20 cellular contexts compared by ENCODE assay signal in genomic region chr15:75966073-75966472, GRCh38. TPM values are rescaled to one million over a fixed set of nuclear protein-coding genes. Genes with fewer than 3 reads are reported as not detected.
DNase-seq lines count a peak whose midpoint lies in the region; ATAC-seq and TF ChIP-seq lines count a peak whose summit lies in the region.
"Had no signal": no experiment of that assay in that cellular context is flagged by ENCODE, and none has a peak within 500 bp of the region (broad histone marks: within the 10 kb centered on the region; RNA-seq: fewer than 3 reads in every experiment).

No MANE protein-coding gene starts in this region.

- POLR2A ChIA-PET in RWPE1 (lab: Yijun Ruan, JAX; ENCODE audit: low non-redundant PET): no interaction called here

- intact Hi-C loops in sciatic nerve (cut with DNase I): no loop called here

- H3K4me3 ChIP-seq in fibroblast of mammary gland (ENCODE audit: control insufficient read depth, low read depth, low read length): no peak overlapping the region
- H3K4me3 ChIP-seq: colonic mucosa, left lung, SJSA1, skin epidermis, testis had no signal

- ATAC-seq in sciatic nerve (no peak), HG03342 (IDR thresholded peaks at IDR 0.05; ENCODE audit: unreplicated experiment) (no peak)
- ATAC-seq: left lung had no signal

- DNase-seq in GM04503 (ENCODE audit: low read depth) (peak; percentile 16), RWPE1 (ENCODE audit: low spot score) (peak; percentile 11), fibroblast of mammary gland (ENCODE audit: low read depth) (peak; percentile 72), renal cortical epithelial cell (ENCODE audit: low read depth) (peak; percentile 64), sciatic nerve (ENCODE audit: low spot score) (no peak), NCI-H1105 (lab: John Stamatoyannopoulos, UW) (no peak)
- DNase-seq: activated effector memory CD4-positive, alpha-beta T cell treated with anti-CD3 and anti-CD28 coated beads, Interleukin-2, amount 50 U/mL, for 16 hours; colonic mucosa; hippocampal formation; left lung; NCI-H1694; stimulated activated CD4-positive, alpha-beta T cell treated with anti-CD3 and anti-CD28 coated beads, Interleukin-4, amount 100 ng/mL, for 4 hours; T1000; testis had no signal

- no peak overlapping the region for H3K27ac ChIP-seq in RWPE1
- H3K27ac ChIP-seq: C4-2B, colonic mucosa, left lung, parathyroid adenoma, SJSA1, skin epidermis, testis had no signal

- CTCF ChIA-PET in RWPE1 (lab: Yijun Ruan, JAX): no interaction called here

- TF ChIP-seq CTCF in RWPE1 (conservative IDR thresholded peaks at IDR 0.05; ENCODE audit: low read depth): no peak
- TF ChIP-seq CTCF in fibroblast of mammary gland (conservative IDR thresholded peaks at IDR 0.05; ENCODE audit: control insufficient read depth, insufficient read depth, low read depth, low read length): no peak

RNA-seq across cellular contexts. Expression of gene NRG4, which starts 46.2 kb away (rescaled TPM):
- total RNA-seq in renal cortical epithelial cell (0.15 TPM in 1 of 2 replicates, not detected in the other), sciatic nerve (0.27 TPM)
- total RNA-seq: endothelial cell of umbilical vein, SJSA1 had no signal

Comparison
In these comparisons a context has a peak if more than half of its experiments do, and no peak if none do; other contexts are left out.
1. DNase-seq: peak in GM04503 (single experiment), RWPE1 (single experiment), fibroblast of mammary gland (single experiment) and renal cortical epithelial cell (single experiment); none in sciatic nerve (single experiment) and NCI-H1105 (single experiment).